8 cellular contexts compared by ENCODE assay signal in genomic region chr7:26293569-26294308, GRCh38. TPM values are rescaled to one million over a fixed set of nuclear protein-coding genes. Genes with fewer than 3 reads are reported as not detected.
DNase-seq lines count a peak whose midpoint lies in the region; ATAC-seq and TF ChIP-seq lines count a peak whose summit lies in the region.

No MANE protein-coding gene starts in this region.

- no peak for TF ChIP-seq CTCF in stomach (IDR thresholded peaks at IDR 0.05)
- TF ChIP-seq CTCF in BE2C (IDR thresholded peaks at IDR 0.05; ENCODE audit: low read depth, low read length): no peak

- TF ChIP-seq EP300 in stomach (IDR thresholded peaks at IDR 0.05): no peak

- H3K36me3 ChIP-seq in stomach: no peaks in the 10 kb centered on the region
- H3K36me3 ChIP-seq in BE2C: no peaks in the 10 kb centered on the region

- peak; percentile 61 for ATAC-seq in GM19324 (IDR thresholded peaks at IDR 0.05; ENCODE audit: low FRiP score, unreplicated experiment)
- peak; percentile 59 for ATAC-seq in HG03196 (IDR thresholded peaks at IDR 0.05; ENCODE audit: unreplicated experiment)
- ATAC-seq in activated CD4-positive, CD25-positive, alpha-beta regulatory T cell treated with anti-CD3 and anti-CD28 coated beads, Interleukin-2, amount 50 U/mL, for 24 hours: peak; percentile 88

- no peaks in the 10 kb centered on the region for H3K9me3 ChIP-seq in stomach
- no peaks in the 10 kb centered on the region for H3K9me3 ChIP-seq in BE2C

- peak overlapping the region in 4 of 5 donors; percentile 2 to 67 (median 12) for H3K27ac ChIP-seq in stomach

- WGBS in stomach, 5 donors: 71 to 83% (median 81%) methylated on average over 6 of the region's 6 CpGs

- peak; percentile 46 for DNase-seq in germinal center (ENCODE audit: low spot score)
- DNase-seq in stomach: no peak
- DNase-seq in NCI-H2196 treated with DMSO at 0.1 percent for 48 hours (lab: John Stamatoyannopoulos, UW; ENCODE audit: unreplicated experiment): no peak
- DNase-seq in BE2C: no peak
- DNase-seq in DMS114 treated with DMSO at 0.1 percent for 48 hours (lab: John Stamatoyannopoulos, UW; ENCODE audit: unreplicated experiment): no peak

- intact Hi-C loops in stomach (cut with DNase I; ENCODE audit: low total_unique reads): no loop called here

- H3K27me3 ChIP-seq in stomach (peaks cover 0 to 16% (median 0%) of the 10 kb centered on the region in 3 donors), BE2C (peaks cover 31% of the 10 kb centered on the region)

- H3K4me3 ChIP-seq in stomach (peak overlapping the region in 2 of 4 donors; percentile 22 to 77), BE2C (ENCODE audit: low read depth, low read length) (no peak overlapping the region)

- TF ChIP-seq POLR2A in stomach (IDR thresholded peaks at IDR 0.05): no peak

- H3K4me1 ChIP-seq in stomach: peaks cover 0 to 14% (median 11%) of the 10 kb centered on the region in 4 donors
- H3K4me1 ChIP-seq in BE2C: no peaks in the 10 kb centered on the region

RNA-seq across cellular contexts. Expression of gene SNX10, which starts 2.1 kb away (rescaled TPM):
- total RNA-seq in stomach: 10 to 100 TPM in 1 of 5 donors, 1 to 10 TPM in 1, under 1 TPM in 1, not detected in 2; 0.58 to 55.0 (median 5.3) TPM
- 1 to 10 TPM; 1.8 to 3.7 (median 2.2) TPM for polyA plus RNA-seq in stomach
- not detected for polyA plus RNA-seq in BE2C (2012; ENCODE audit: insufficient read depth, insufficient read length, low read depth)
